ENCODE assay signal across 9 cellular contexts in genomic region chr15:82674873-82675272, GRCh38. TPM values are rescaled to one million over a fixed set of nuclear protein-coding genes. Genes with fewer than 3 reads are reported as not detected.
"Had no signal": no experiment of that assay in that cellular context is flagged by ENCODE, and none has a peak within 500 bp of the region (broad histone marks: within the 10 kb centered on the region; RNA-seq: fewer than 3 reads in every experiment).

No MANE protein-coding gene starts in this region.

- ATAC-seq: GM23338, HCT116, HepG2 had no signal

- H3K4me1 ChIP-seq: HAP-1 had no signal

- H3K36me3 ChIP-seq: HAP-1 had no signal

- H3K9me3 ChIP-seq: HAP-1 had no signal

- DNase-seq: H7, KBM-7 had no signal

- H3K4me2 ChIP-seq: GM23338, KMS-11 had no signal

- H3K4me3 ChIP-seq: GM23338, HAP-1 had no signal

- H3K27ac ChIP-seq: HL-60, KMS-11 had no signal

- H2AFZ ChIP-seq: GM23338 had no signal

- H3K9ac ChIP-seq: KMS-11 had no signal

- FAIRE-seq: HepG2 had no signal

RNA-seq across cellular contexts. Expression of gene AP3B2, which starts 34.8 kb away (rescaled TPM):
- total RNA-seq: HepG2, HT1080 had no signal
- polyA plus RNA-seq: HepG2 had no signal
